Comparison of ENCODE assay signal across 2 cellular contexts in the genomic region with DNA sequence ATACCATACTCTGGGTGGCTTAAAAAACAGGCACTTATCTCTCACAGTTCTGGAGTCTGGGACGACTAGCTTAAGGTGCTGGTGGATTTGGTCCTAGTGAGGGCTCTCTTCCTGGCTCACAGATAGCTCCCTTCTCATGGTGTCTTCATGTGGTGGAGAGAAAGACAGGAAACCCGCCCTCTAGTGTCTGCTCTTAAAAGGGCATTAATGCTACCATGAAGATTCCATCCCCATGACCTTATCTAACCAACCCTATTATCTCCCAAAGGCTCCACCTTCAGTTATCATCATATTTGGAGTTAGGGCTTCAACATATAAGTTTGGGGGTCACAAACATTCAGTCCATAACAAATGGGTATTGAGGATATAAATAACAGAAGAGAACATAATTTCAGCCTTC.
TF ChIP-seq lines count a peak whose summit lies in the region.

No MANE protein-coding gene starts in this region.

TF ChIP-seq in IMR-90, 13 proteins besides CTCF, POLR2A, EP300 and RAD21 (continued from another document):
- TF ChIP-seq, protein P1, sequence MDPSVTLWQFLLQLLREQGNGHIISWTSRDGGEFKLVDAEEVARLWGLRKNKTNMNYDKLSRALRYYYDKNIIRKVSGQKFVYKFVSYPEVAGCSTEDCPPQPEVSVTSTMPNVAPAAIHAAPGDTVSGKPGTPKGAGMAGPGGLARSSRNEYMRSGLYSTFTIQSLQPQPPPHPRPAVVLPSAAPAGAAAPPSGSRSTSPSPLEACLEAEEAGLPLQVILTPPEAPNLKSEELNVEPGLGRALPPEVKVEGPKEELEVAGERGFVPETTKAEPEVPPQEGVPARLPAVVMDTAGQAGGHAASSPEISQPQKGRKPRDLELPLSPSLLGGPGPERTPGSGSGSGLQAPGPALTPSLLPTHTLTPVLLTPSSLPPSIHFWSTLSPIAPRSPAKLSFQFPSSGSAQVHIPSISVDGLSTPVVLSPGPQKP (IDR thresholded peaks at IDR 0.05; ENCODE audit: borderline replicate concordance, low read depth, low read length) = no peak
- TF ChIP-seq SMC3 (IDR thresholded peaks at IDR 0.05; ENCODE audit: low read depth, low read length) (no peak), MAZ (IDR thresholded peaks at IDR 0.05; ENCODE audit: borderline replicate concordance, low read depth, low read length) (no peak), MXI1 (IDR thresholded peaks at IDR 0.05; ENCODE audit: borderline replicate concordance, low read depth, low read length) (no peak), CEBPB (IDR thresholded peaks at IDR 0.05; ENCODE audit: low read depth, low read length) (no peak), NFE2L2 (IDR thresholded peaks at IDR 0.05; ENCODE audit: low read depth, low read length) (no peak), RFX5 (IDR thresholded peaks at IDR 0.05; ENCODE audit: low read depth, low read length) (no peak), MAFK (IDR thresholded peaks at IDR 0.05; ENCODE audit: low read depth, low read length) (no peak), RCOR1 (IDR thresholded peaks at IDR 0.05; ENCODE audit: insufficient replicate concordance, low read length) (no peak), USF2 (IDR thresholded peaks at IDR 0.05; ENCODE audit: low read depth, low read length) (no peak), FOS (IDR thresholded peaks at IDR 0.05; ENCODE audit: low read depth, low read length) (no peak)
TF ChIP-seq in IMR-90: peak in this region for 0.

TF ChIP-seq in K562, 482 proteins besides CTCF, POLR2A, EP300 and RAD21 (continued from another document):
- no peak for TF ChIP-seq MNT (conservative IDR thresholded peaks at IDR 0.05)
- no peak for TF ChIP-seq TRIM28 (IDR thresholded peaks at IDR 0.05)
- no peak for TF ChIP-seq NCOA2 (IDR thresholded peaks at IDR 0.05; ENCODE audit: partially characterized antibody in 2 of 2)
- TF ChIP-seq, protein P2, sequence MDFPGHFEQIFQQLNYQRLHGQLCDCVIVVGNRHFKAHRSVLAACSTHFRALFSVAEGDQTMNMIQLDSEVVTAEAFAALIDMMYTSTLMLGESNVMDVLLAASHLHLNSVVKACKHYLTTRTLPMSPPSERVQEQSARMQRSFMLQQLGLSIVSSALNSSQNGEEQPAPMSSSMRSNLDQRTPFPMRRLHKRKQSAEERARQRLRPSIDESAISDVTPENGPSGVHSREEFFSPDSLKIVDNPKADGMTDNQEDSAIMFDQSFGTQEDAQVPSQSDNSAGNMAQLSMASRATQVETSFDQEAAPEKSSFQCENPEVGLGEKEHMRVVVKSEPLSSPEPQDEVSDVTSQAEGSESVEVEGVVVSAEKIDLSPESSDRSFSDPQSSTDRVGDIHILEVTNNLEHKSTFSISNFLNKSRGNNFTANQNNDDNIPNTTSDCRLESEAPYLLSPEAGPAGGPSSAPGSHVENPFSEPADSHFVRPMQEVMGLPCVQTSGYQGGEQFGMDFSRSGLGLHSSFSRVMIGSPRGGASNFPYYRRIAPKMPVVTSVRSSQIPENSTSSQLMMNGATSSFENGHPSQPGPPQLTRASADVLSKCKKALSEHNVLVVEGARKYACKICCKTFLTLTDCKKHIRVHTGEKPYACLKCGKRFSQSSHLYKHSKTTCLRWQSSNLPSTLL (IDR thresholded peaks at IDR 0.05) = no peak
- no peak for TF ChIP-seq ZZZ3 (IDR thresholded peaks at IDR 0.05)
- TF ChIP-seq HDAC2 (IDR thresholded peaks at IDR 0.05) = no peak
- TF ChIP-seq, protein P3, sequence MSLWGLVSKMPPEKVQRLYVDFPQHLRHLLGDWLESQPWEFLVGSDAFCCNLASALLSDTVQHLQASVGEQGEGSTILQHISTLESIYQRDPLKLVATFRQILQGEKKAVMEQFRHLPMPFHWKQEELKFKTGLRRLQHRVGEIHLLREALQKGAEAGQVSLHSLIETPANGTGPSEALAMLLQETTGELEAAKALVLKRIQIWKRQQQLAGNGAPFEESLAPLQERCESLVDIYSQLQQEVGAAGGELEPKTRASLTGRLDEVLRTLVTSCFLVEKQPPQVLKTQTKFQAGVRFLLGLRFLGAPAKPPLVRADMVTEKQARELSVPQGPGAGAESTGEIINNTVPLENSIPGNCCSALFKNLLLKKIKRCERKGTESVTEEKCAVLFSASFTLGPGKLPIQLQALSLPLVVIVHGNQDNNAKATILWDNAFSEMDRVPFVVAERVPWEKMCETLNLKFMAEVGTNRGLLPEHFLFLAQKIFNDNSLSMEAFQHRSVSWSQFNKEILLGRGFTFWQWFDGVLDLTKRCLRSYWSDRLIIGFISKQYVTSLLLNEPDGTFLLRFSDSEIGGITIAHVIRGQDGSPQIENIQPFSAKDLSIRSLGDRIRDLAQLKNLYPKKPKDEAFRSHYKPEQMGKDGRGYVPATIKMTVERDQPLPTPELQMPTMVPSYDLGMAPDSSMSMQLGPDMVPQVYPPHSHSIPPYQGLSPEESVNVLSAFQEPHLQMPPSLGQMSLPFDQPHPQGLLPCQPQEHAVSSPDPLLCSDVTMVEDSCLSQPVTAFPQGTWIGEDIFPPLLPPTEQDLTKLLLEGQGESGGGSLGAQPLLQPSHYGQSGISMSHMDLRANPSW (CRISPR knock-in tag; IDR thresholded peaks at IDR 0.05) = no peak
- TF ChIP-seq MLX (CRISPR knock-in tag; conservative IDR thresholded peaks at IDR 0.05) = no peak
- TF ChIP-seq, protein P4, sequence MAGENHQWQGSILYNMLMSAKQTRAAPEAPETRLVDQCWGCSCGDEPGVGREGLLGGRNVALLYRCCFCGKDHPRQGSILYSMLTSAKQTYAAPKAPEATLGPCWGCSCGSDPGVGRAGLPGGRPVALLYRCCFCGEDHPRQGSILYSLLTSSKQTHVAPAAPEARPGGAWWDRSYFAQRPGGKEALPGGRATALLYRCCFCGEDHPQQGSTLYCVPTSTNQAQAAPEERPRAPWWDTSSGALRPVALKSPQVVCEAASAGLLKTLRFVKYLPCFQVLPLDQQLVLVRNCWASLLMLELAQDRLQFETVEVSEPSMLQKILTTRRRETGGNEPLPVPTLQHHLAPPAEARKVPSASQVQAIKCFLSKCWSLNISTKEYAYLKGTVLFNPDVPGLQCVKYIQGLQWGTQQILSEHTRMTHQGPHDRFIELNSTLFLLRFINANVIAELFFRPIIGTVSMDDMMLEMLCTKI (IDR thresholded peaks at IDR 0.05; ENCODE audit: partially characterized antibody) = no peak
- no peak for TF ChIP-seq PCBP1 (IDR thresholded peaks at IDR 0.05; ENCODE audit: low read depth, low read length, poor library complexity, severe bottlenecking)
- TF ChIP-seq, protein P5, sequence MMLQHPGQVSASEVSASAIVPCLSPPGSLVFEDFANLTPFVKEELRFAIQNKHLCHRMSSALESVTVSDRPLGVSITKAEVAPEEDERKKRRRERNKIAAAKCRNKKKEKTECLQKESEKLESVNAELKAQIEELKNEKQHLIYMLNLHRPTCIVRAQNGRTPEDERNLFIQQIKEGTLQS (IDR thresholded peaks at IDR 0.05) = no peak
- TF ChIP-seq, protein P5 (CRISPR knock-in tag; conservative IDR thresholded peaks at IDR 0.05) = no peak
- no peak for TF ChIP-seq GTF3C2 (IDR thresholded peaks at IDR 0.05; ENCODE audit: borderline replicate concordance, extremely low read depth, insufficient read length)
- TF ChIP-seq SMARCB1 (IDR thresholded peaks at IDR 0.05; ENCODE audit: insufficient read length, low read depth) = no peak
- no peak for TF ChIP-seq PCBP2 (IDR thresholded peaks at IDR 0.05; ENCODE audit: low read depth, low read length, poor library complexity, severe bottlenecking)
